13 cellular contexts compared by ENCODE assay signal in the genomic region with DNA sequence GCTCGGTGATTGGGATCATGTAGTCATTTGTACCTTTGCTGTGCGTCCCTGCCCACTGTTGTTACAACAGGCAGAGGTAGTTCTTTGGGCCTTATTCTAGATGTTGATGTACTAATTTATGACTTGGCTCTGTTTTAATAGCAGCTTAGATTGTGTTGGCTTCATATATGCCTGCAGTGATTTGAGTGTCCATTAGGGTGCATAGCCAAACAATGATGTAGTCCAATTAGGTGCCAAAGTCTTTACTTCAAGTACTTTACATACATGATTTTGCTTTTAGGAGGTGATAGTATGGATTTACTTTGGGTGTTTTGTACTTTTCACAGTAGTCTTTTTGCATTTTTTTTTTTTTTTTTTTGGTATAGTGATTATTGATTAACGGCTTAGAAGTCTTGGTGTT. TPM values are rescaled to one million over a fixed set of nuclear protein-coding genes. Genes with fewer than 3 reads are reported as not detected.
DNase-seq lines count a peak whose midpoint lies in the region; ATAC-seq and TF ChIP-seq lines count a peak whose summit lies in the region.
"Had no signal": no experiment of that assay in that cellular context is flagged by ENCODE, and none has a peak within 500 bp of the region (broad histone marks: within the 10 kb centered on the region; RNA-seq: fewer than 3 reads in every experiment).

No MANE protein-coding gene starts in this region.

- POLR2A ChIA-PET in activated CD8-positive, alpha-beta T cell treated with anti-CD3 and anti-CD28 coated beads for 36 hours (lab: Charles Lee): interaction anchor here (1.0 kb wide), 1 partner anchor 13 kb away, joined by 3 read pairs; no protein-coding TSS in a partner anchor
- POLR2A ChIA-PET in activated CD8-positive, alpha-beta T cell treated with anti-CD3 and anti-CD28 coated beads, Interleukin-2, amount 10 ng/mL, durations not matched to agents 7 days and 5 days (lab: Charles Lee): interaction anchor here (1.0 kb wide), 1 partner anchor 455 kb away, joined by 3 read pairs; no protein-coding TSS in a partner anchor

- peaks cover 24% of the 10 kb centered on the region for H3K36me3 Mint-ChIP-seq in activated CD8-positive, alpha-beta T cell treated with anti-CD3 and anti-CD28 coated beads for 36 hours (ENCODE audit: low read depth)
- peaks cover 22% of the 10 kb centered on the region for H3K36me3 Mint-ChIP-seq in activated CD8-positive, alpha-beta T cell treated with anti-CD3 and anti-CD28 coated beads, Interleukin-2, amount 10 ng/mL, durations not matched to agents 7 days and 5 days (ENCODE audit: low read depth)

- ATAC-seq in activated CD8-positive, alpha-beta T cell treated with anti-CD3 and anti-CD28 coated beads for 36 hours: no peak
- no peak for ATAC-seq in activated CD8-positive, alpha-beta T cell treated with anti-CD3 and anti-CD28 coated beads, Interleukin-2, amount 10 ng/mL, durations not matched to agents 7 days and 5 days
- ATAC-seq in HG03025 (IDR thresholded peaks at IDR 0.05; ENCODE audit: low FRiP score, unreplicated experiment) (no peak), GM21529 (IDR thresholded peaks at IDR 0.05; ENCODE audit: unreplicated experiment) (no peak)
- ATAC-seq: HepG2, pancreas had no signal

- peaks cover 13% of the 10 kb centered on the region for H3K79me2 ChIP-seq in trophoblast cell (ENCODE audit: control insufficient read depth, insufficient read depth, low read length, poor library complexity)

- CTCF ChIA-PET in activated CD8-positive, alpha-beta T cell treated with anti-CD3 and anti-CD28 coated beads for 36 hours (lab: Charles Lee): interaction anchor here (0.7 to 1.8 kb wide), 4 partner anchors 13 to 45 kb away, joined by 3 to 5 read pairs (median 4); no protein-coding TSS in a partner anchor
- CTCF ChIA-PET in activated CD8-positive, alpha-beta T cell treated with anti-CD3 and anti-CD28 coated beads, Interleukin-2, amount 10 ng/mL, durations not matched to agents 7 days and 5 days (lab: Charles Lee): interaction anchor here (1.2 to 1.9 kb wide), 2 partner anchors 11 to 22 kb away, joined by 3 to 6 read pairs; no protein-coding TSS in a partner anchor

- H3K23ac ChIP-seq in trophoblast cell (ENCODE audit: low read length): no peak overlapping the region

- H3K18ac ChIP-seq in trophoblast cell (ENCODE audit: low read length): no peak overlapping the region

- H3K9ac ChIP-seq in trophoblast cell (ENCODE audit: low read length): no peak overlapping the region

- intact Hi-C loops in activated CD8-positive, alpha-beta T cell treated with anti-CD3 and anti-CD28 coated beads for 36 hours (cut with micrococcal nuclease): no loop called here

- no CpG with 5 or more reads among the region's 3 CpGs for WGBS in trophoblast cell (ENCODE audit: extremely low coverage, insufficient coverage, insufficient read length)

- H3K4ac ChIP-seq in trophoblast cell (ENCODE audit: low read depth, low read length): peak overlapping the region; percentile 99

- H3K9me3 Mint-ChIP-seq in activated CD8-positive, alpha-beta T cell treated with anti-CD3 and anti-CD28 coated beads for 36 hours: no peaks in the 10 kb centered on the region
- H3K9me3 Mint-ChIP-seq in activated CD8-positive, alpha-beta T cell treated with anti-CD3 and anti-CD28 coated beads, Interleukin-2, amount 10 ng/mL, durations not matched to agents 7 days and 5 days (ENCODE audit: insufficient read depth): no peaks in the 10 kb centered on the region

- H3K4me1 Mint-ChIP-seq in activated CD8-positive, alpha-beta T cell treated with anti-CD3 and anti-CD28 coated beads for 36 hours (ENCODE audit: low read depth): peaks cover 68% of the 10 kb centered on the region
- H3K4me1 Mint-ChIP-seq in activated CD8-positive, alpha-beta T cell treated with anti-CD3 and anti-CD28 coated beads, Interleukin-2, amount 10 ng/mL, durations not matched to agents 7 days and 5 days (ENCODE audit: low read depth): peaks cover 35% of the 10 kb centered on the region

- H3K27me3 Mint-ChIP-seq in activated CD8-positive, alpha-beta T cell treated with anti-CD3 and anti-CD28 coated beads for 36 hours: no peaks in the 10 kb centered on the region
- no peaks in the 10 kb centered on the region for H3K27me3 Mint-ChIP-seq in activated CD8-positive, alpha-beta T cell treated with anti-CD3 and anti-CD28 coated beads, Interleukin-2, amount 10 ng/mL, durations not matched to agents 7 days and 5 days (ENCODE audit: low read depth)

- no peaks in the 10 kb centered on the region for H3K9me3 ChIP-seq in trophoblast cell (ENCODE audit: insufficient read depth, low read depth, low read length)
- H3K9me3 ChIP-seq: pancreas had no signal

- H3K79me1 ChIP-seq in trophoblast cell (ENCODE audit: low read length): no peaks in the 10 kb centered on the region

- H2BK120ac ChIP-seq in trophoblast cell (ENCODE audit: insufficient read depth, low read length, poor library complexity): no peak overlapping the region

- no peak for TF ChIP-seq CTCF in activated CD8-positive, alpha-beta T cell treated with anti-CD3 and anti-CD28 coated beads for 36 hours (IDR thresholded peaks at IDR 0.05)
- TF ChIP-seq CTCF in LNCaP clone FGC (IDR thresholded peaks at IDR 0.05; ENCODE audit: control insufficient read depth, extremely low read depth, insufficient read depth): 0 out of 2 replicates have a peak, but pooled peaks have one; percentile 13
- TF ChIP-seq CTCF in VCaP (conservative IDR thresholded peaks at IDR 0.05): 0 out of 2 replicates have a peak, but pooled peaks have one; percentile 8
- no peak for TF ChIP-seq CTCF in coronary artery (IDR thresholded peaks at IDR 0.05)

- H3K4me3 Mint-ChIP-seq in activated CD8-positive, alpha-beta T cell treated with anti-CD3 and anti-CD28 coated beads for 36 hours: no peak overlapping the region
- H3K4me3 Mint-ChIP-seq in activated CD8-positive, alpha-beta T cell treated with anti-CD3 and anti-CD28 coated beads, Interleukin-2, amount 10 ng/mL, durations not matched to agents 7 days and 5 days: no peak overlapping the region

- H3K27ac Mint-ChIP-seq in activated CD8-positive, alpha-beta T cell treated with anti-CD3 and anti-CD28 coated beads for 36 hours: peak overlapping the region; percentile 41
- H3K27ac Mint-ChIP-seq in activated CD8-positive, alpha-beta T cell treated with anti-CD3 and anti-CD28 coated beads, Interleukin-2, amount 10 ng/mL, durations not matched to agents 7 days and 5 days: no peak overlapping the region

- peaks cover 0 to 6% of the 10 kb centered on the region in 2 experiments for H3K4me1 ChIP-seq in trophoblast cell (ENCODE audit: control insufficient read depth in 1 of 2, insufficient read depth in 2 of 2, low read length in 2 of 2)

- H2AFZ ChIP-seq in trophoblast cell (ENCODE audit: insufficient read depth, low read length, poor library complexity): no peak overlapping the region

- H3K27ac ChIP-seq in VCaP (no peak overlapping the region), trophoblast cell (ENCODE audit: low read depth, low read length) (no peak overlapping the region), coronary artery (no peak overlapping the region)
- H3K27ac ChIP-seq: pancreas had no signal

- no peak overlapping the region for H4K12ac ChIP-seq in trophoblast cell (ENCODE audit: low read depth, low read length)

- H4K8ac ChIP-seq in trophoblast cell (ENCODE audit: low read depth, low read length): no peak overlapping the region

- no peak overlapping the region for H3K14ac ChIP-seq in trophoblast cell (ENCODE audit: low read length)

- no peak overlapping the region for H3K4me2 ChIP-seq in trophoblast cell (ENCODE audit: low read length)

- H2BK5ac ChIP-seq in trophoblast cell (ENCODE audit: low read depth, low read length, poor library complexity): no peak overlapping the region

- no peak overlapping the region for H4K91ac ChIP-seq in trophoblast cell (ENCODE audit: low read depth, low read length)

- H2BK12ac ChIP-seq in trophoblast cell (ENCODE audit: low read length): no peak overlapping the region

- no peak overlapping the region for H3K4me3 ChIP-seq in LNCaP clone FGC (ENCODE audit: low read depth, low read length)
- no peak overlapping the region for H3K4me3 ChIP-seq in trophoblast cell (ENCODE audit: low read depth, low read length)
- no peak overlapping the region for H3K4me3 ChIP-seq in coronary artery
- H3K4me3 ChIP-seq: pancreas had no signal

- no peak for DNase-seq in activated CD8-positive, alpha-beta T cell treated with anti-CD3 and anti-CD28 coated beads for 36 hours
- DNase-seq in activated CD8-positive, alpha-beta T cell treated with anti-CD3 and anti-CD28 coated beads, Interleukin-2, amount 10 ng/mL, durations not matched to agents 7 days and 5 days: no peak
- DNase-seq in LNCaP clone FGC (ENCODE audit: low read depth) (peak; percentile 42), trophoblast cell (no peak), coronary artery (ENCODE audit: low spot score) (no peak)
- DNase-seq: activated CD4-positive, alpha-beta T cell treated with anti-CD3 and anti-CD28 coated beads, Interleukin-2, amount 50 U/mL, for 4 hours; activated gamma-delta T cell; NCI-H2029; pancreas had no signal

- peaks cover 0 to 3% of the 10 kb centered on the region in 2 experiments for H3K36me3 ChIP-seq in trophoblast cell (ENCODE audit: control insufficient read depth in 1 of 2, insufficient read depth in 2 of 2, low read length in 2 of 2)
- H3K36me3 ChIP-seq: pancreas had no signal

- no peak overlapping the region for H2AK5ac ChIP-seq in trophoblast cell (ENCODE audit: low read length)

- no peaks in the 10 kb centered on the region for H3K27me3 ChIP-seq in trophoblast cell (ENCODE audit: insufficient read depth, low read length)
- H3K27me3 ChIP-seq: pancreas had no signal

RNA-seq across cellular contexts. Expression of gene PPP6R3, which starts 46.4 kb away (rescaled TPM):
- total RNA-seq in activated CD8-positive, alpha-beta T cell treated with anti-CD3 and anti-CD28 coated beads for 36 hours: 100 to 1,000 TPM in 1 of 2 experiments, 10 to 100 TPM in 1; 95.4 to 103 TPM
- total RNA-seq in activated CD8-positive, alpha-beta T cell treated with anti-CD3 and anti-CD28 coated beads, Interleukin-2, amount 10 ng/mL, durations not matched to agents 7 days and 5 days: 100 to 1,000 TPM; 114 to 120 TPM
- polyA plus RNA-seq in trophoblast cell (2013): 62.5 and 63.2 TPM in 2 replicates

Comparison
In these comparisons a context has a peak if more than half of its experiments do, and no peak if none do; other contexts are left out.
1. CTCF ChIP-seq: peak in LNCaP clone FGC (single experiment) and VCaP (single experiment); none in activated CD8-positive, alpha-beta T cell treated with anti-CD3 and anti-CD28 coated beads for 36 hours (single experiment) and coronary artery (single experiment).